Comparison of ENCODE assay signal across 8 cellular contexts in the genomic region with DNA sequence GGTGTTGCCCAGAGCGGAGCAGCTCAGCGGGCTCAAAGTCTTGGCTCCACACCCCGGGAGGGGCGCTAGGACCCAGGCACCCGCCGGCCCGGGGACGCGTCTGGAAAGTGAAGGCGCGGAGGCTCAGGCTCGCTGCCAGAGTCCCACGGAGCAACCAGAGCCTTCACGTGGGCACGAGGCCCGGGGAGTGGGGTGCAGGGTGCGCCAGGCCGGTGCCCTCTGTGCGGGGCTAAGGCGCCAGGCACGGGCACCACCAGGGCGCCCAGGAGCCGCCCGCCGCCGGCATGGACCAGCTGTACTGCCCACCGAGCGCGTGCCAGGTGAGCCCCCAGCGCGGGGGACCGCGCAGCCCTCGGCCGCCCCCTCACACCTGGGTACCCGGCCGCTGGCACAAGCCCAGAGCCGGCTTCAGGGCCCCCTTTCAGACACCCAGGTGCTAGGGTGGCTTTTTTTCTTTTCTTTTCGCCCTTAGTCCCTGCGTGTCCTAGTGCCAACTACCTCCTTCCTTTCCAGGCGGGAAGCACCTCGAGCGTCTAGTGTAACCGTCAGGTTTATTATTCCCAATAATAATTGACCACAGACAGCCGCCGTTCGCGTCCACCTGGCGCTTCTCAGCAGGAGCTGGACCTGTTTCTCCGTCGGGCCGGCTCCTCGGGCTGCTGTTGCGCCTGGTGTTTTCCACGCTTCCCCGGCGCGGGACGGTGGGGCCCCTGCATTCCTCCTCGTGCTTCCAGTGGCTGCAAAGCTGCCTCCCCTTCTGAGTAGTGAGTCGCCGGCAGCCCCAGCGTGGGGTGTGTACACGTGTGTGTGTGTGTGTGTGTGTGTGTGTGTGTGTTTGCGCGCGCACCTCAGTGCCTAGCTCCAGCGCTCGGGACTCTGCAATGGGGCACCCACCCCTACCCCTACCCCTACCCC. TPM values are rescaled to one million over a fixed set of nuclear protein-coding genes. Genes with fewer than 3 reads are reported as not detected.
DNase-seq lines count a peak whose midpoint lies in the region; ATAC-seq, FAIRE-seq and TF ChIP-seq lines count a peak whose summit lies in the region.

No MANE protein-coding gene starts in this region.

- H3K36me3 Mint-ChIP-seq in astrocyte (ENCODE audit: low read depth, unreplicated experiment): no peaks in the 10 kb centered on the region
- no peaks in the 10 kb centered on the region for H3K36me3 Mint-ChIP-seq in activated T-helper 1 cell treated with anti-CD3 and anti-CD28 coated beads, Interleukin-12 subunit alpha, Interleukin-12 subunit beta, Interleukin-2, Interleukin-4 antibody, amounts not matched to agents 30 ng/mL and 10 ng/mL and 1 ng/mL, durations not matched to agents 14 hours and 24 hours and 36 hours (ENCODE audit: low read depth)

- peak overlapping the region; percentile 60 for H2AFZ ChIP-seq in astrocyte (ENCODE audit: low read depth, low read length)

- H3K4me1 ChIP-seq in astrocyte (ENCODE audit: insufficient read depth, low read length): peaks cover 6% of the 10 kb centered on the region
- peaks cover 10% of the 10 kb centered on the region for H3K4me1 ChIP-seq in stomach smooth muscle (ENCODE audit: control insufficient read depth, insufficient read depth, low read length)

- H3K27me3 ChIP-seq in astrocyte (ENCODE audit: insufficient read depth, low read length) (peaks cover 38% of the 10 kb centered on the region), stomach smooth muscle (ENCODE audit: control insufficient read depth in 1 of 2, insufficient read depth in 2 of 2, low read length in 2 of 2) (peaks cover 4 to 13% of the 10 kb centered on the region in 2 donors)

- no peak for FAIRE-seq in astrocyte (lab: Jason Lieb, UNC)

- intact Hi-C loops in activated T-helper 1 cell treated with anti-CD3 and anti-CD28 coated beads, Interleukin-12 subunit alpha, Interleukin-12 subunit beta, Interleukin-2, Interleukin-4 antibody, amounts not matched to agents 30 ng/mL and 10 ng/mL and 1 ng/mL, durations not matched to agents 14 hours and 24 hours and 36 hours (cut with micrococcal nuclease): no loop called here

- DNase-seq in NCI-H2171 treated with DMSO at 0.1 percent for 48 hours (lab: John Stamatoyannopoulos, UW): peak; percentile 22
- no peak for DNase-seq in NCI-H2171 (lab: John Stamatoyannopoulos, UW)
- DNase-seq in astrocyte (ENCODE audit: low read depth): no peak
- DNase-seq in kidney tubule cell (ENCODE audit: low spot score): peak; percentile 23
- no peak for DNase-seq in activated T-helper 1 cell treated with anti-CD3 and anti-CD28 coated beads, Interleukin-12 subunit alpha, Interleukin-12 subunit beta, Interleukin-2, Interleukin-4 antibody, amounts not matched to agents 30 ng/mL and 10 ng/mL and 1 ng/mL, durations not matched to agents 14 hours and 24 hours and 36 hours (ENCODE audit: low spot score)
- DNase-seq in activated CD4-positive, CD25-positive, alpha-beta regulatory T cell treated with anti-CD3 and anti-CD28 coated beads, Interleukin-2, amount 50 U/mL, for 72 hours: no peak

- H3K27ac ChIP-seq in astrocyte (ENCODE audit: low read depth, low read length) (no peak overlapping the region), stomach smooth muscle (ENCODE audit: low read length) (no peak overlapping the region)

- H4K20me1 ChIP-seq in astrocyte (ENCODE audit: insufficient read depth, low read length): no peaks in the 10 kb centered on the region

- no peak for ATAC-seq in GM19463 (IDR thresholded peaks at IDR 0.05; ENCODE audit: unreplicated experiment)

- H3K9ac ChIP-seq in astrocyte (ENCODE audit: low read length) (no peak overlapping the region), stomach smooth muscle (ENCODE audit: low read length in 2 of 2) (no peak overlapping the region)

- H3K4me3 Mint-ChIP-seq in astrocyte (ENCODE audit: unreplicated experiment): no peak overlapping the region
- H3K4me3 Mint-ChIP-seq in activated T-helper 1 cell treated with anti-CD3 and anti-CD28 coated beads, Interleukin-12 subunit alpha, Interleukin-12 subunit beta, Interleukin-2, Interleukin-4 antibody, amounts not matched to agents 30 ng/mL and 10 ng/mL and 1 ng/mL, durations not matched to agents 14 hours and 24 hours and 36 hours: no peak overlapping the region

- H3K4me1 Mint-ChIP-seq in astrocyte (ENCODE audit: low read depth, unreplicated experiment): no peaks in the 10 kb centered on the region
- no peaks in the 10 kb centered on the region for H3K4me1 Mint-ChIP-seq in activated T-helper 1 cell treated with anti-CD3 and anti-CD28 coated beads, Interleukin-12 subunit alpha, Interleukin-12 subunit beta, Interleukin-2, Interleukin-4 antibody, amounts not matched to agents 30 ng/mL and 10 ng/mL and 1 ng/mL, durations not matched to agents 14 hours and 24 hours and 36 hours (ENCODE audit: low read depth)

- no peaks in the 10 kb centered on the region for H3K79me2 ChIP-seq in astrocyte (ENCODE audit: insufficient read depth, low read length)

- no peaks in the 10 kb centered on the region for H3K9me3 Mint-ChIP-seq in astrocyte (ENCODE audit: unreplicated experiment)
- H3K9me3 Mint-ChIP-seq in activated T-helper 1 cell treated with anti-CD3 and anti-CD28 coated beads, Interleukin-12 subunit alpha, Interleukin-12 subunit beta, Interleukin-2, Interleukin-4 antibody, amounts not matched to agents 30 ng/mL and 10 ng/mL and 1 ng/mL, durations not matched to agents 14 hours and 24 hours and 36 hours: no peaks in the 10 kb centered on the region

- H3K4me3 ChIP-seq in astrocyte (ENCODE audit: insufficient read depth, low read depth, low read length) (peak overlapping the region; percentile 48), stomach smooth muscle (ENCODE audit: low read length in 2 of 2) (peak overlapping the region; percentile 52 to 68)

- no peak for TF ChIP-seq CTCF in astrocyte (IDR thresholded peaks at IDR 0.05; ENCODE audit: insufficient read depth, low read depth, low read length)

- peaks cover 24% of the 10 kb centered on the region for H3K27me3 Mint-ChIP-seq in astrocyte (ENCODE audit: low read depth, unreplicated experiment)
- peaks cover 44% of the 10 kb centered on the region for H3K27me3 Mint-ChIP-seq in activated T-helper 1 cell treated with anti-CD3 and anti-CD28 coated beads, Interleukin-12 subunit alpha, Interleukin-12 subunit beta, Interleukin-2, Interleukin-4 antibody, amounts not matched to agents 30 ng/mL and 10 ng/mL and 1 ng/mL, durations not matched to agents 14 hours and 24 hours and 36 hours (ENCODE audit: insufficient read depth)

- no peak overlapping the region for H3K27ac Mint-ChIP-seq in astrocyte (ENCODE audit: unreplicated experiment)
- no peak overlapping the region for H3K27ac Mint-ChIP-seq in activated T-helper 1 cell treated with anti-CD3 and anti-CD28 coated beads, Interleukin-12 subunit alpha, Interleukin-12 subunit beta, Interleukin-2, Interleukin-4 antibody, amounts not matched to agents 30 ng/mL and 10 ng/mL and 1 ng/mL, durations not matched to agents 14 hours and 24 hours and 36 hours

- H3K36me3 ChIP-seq in astrocyte (ENCODE audit: insufficient read depth, low read length): no peaks in the 10 kb centered on the region
- H3K36me3 ChIP-seq in stomach smooth muscle (ENCODE audit: control insufficient read depth in 2 of 2, insufficient read depth in 2 of 2, low read length in 2 of 2): no peaks in the 10 kb centered on the region

- H3K4me2 ChIP-seq in astrocyte (ENCODE audit: low read length): peak overlapping the region; percentile 82

- H3K9me3 ChIP-seq in astrocyte (ENCODE audit: insufficient read depth, low read depth, low read length): no peaks in the 10 kb centered on the region
- H3K9me3 ChIP-seq in stomach smooth muscle (ENCODE audit: control insufficient read depth in 2 of 2, low read length in 2 of 2): peaks cover 0 to 2% of the 10 kb centered on the region in 2 donors

RNA-seq across cellular contexts. Expression of a gene that starts 30.1 kb away (rescaled TPM):
- total RNA-seq in astrocyte: 0.18 and 0.22 TPM in 2 replicates
- total RNA-seq in activated T-helper 1 cell treated with anti-CD3 and anti-CD28 coated beads, Interleukin-12 subunit alpha, Interleukin-12 subunit beta, Interleukin-2, Interleukin-4 antibody, amounts not matched to agents 30 ng/mL and 10 ng/mL and 1 ng/mL, durations not matched to agents 14 hours and 24 hours and 36 hours: 0.07 and 0.16 TPM in 2 replicates

Comparison
In these comparisons a context has a peak if more than half of its experiments do, and no peak if none do; other contexts are left out.
1. DNase-seq: peak in NCI-H2171 treated with DMSO at 0.1 percent for 48 hours (single experiment) and kidney tubule cell (single experiment); none in NCI-H2171 (single experiment), astrocyte (single experiment), activated T-helper 1 cell treated with anti-CD3 and anti-CD28 coated beads, Interleukin-12 subunit alpha, Interleukin-12 subunit beta, Interleukin-2, Interleukin-4 antibody, amounts not matched to agents 30 ng/mL and 10 ng/mL and 1 ng/mL, durations not matched to agents 14 hours and 24 hours and 36 hours (single experiment) and activated CD4-positive, CD25-positive, alpha-beta regulatory T cell treated with anti-CD3 and anti-CD28 coated beads, Interleukin-2, amount 50 U/mL, for 72 hours (single experiment).